In genomic region chr12:89345830-89346740, GRCh38 we compare ENCODE assay signal across 8 cellular contexts. TPM values are rescaled to one million over a fixed set of nuclear protein-coding genes. Genes with fewer than 3 reads are reported as not detected.
A peak's percentile ranks its signal among the peaks of the same experiment; 100 is the strongest.
DNase-seq lines count a peak whose midpoint lies in the region; ATAC-seq and FAIRE-seq lines count a peak whose summit lies in the region.

No MANE protein-coding gene starts in this region.

- no peaks in the 10 kb centered on the region for H3K27me3 Mint-ChIP-seq in activated T-helper 1 cell treated with anti-CD3 and anti-CD28 coated beads, Interleukin-12 subunit alpha, Interleukin-12 subunit beta, Interleukin-2, Interleukin-4 antibody, amounts not matched to agents 30 ng/mL and 10 ng/mL and 1 ng/mL, durations not matched to agents 14 hours and 24 hours and 36 hours (ENCODE audit: insufficient read depth)

- ATAC-seq in GM19438 (IDR thresholded peaks at IDR 0.05; ENCODE audit: low read depth, unreplicated experiment) (peak; percentile 94), HG03378 (IDR thresholded peaks at IDR 0.05; ENCODE audit: unreplicated experiment) (peak; percentile 99), Right ventricle myocardium inferior (peak; percentile 63)

- peak overlapping the region; percentile 88 for H3K27ac Mint-ChIP-seq in activated T-helper 1 cell treated with anti-CD3 and anti-CD28 coated beads, Interleukin-12 subunit alpha, Interleukin-12 subunit beta, Interleukin-2, Interleukin-4 antibody, amounts not matched to agents 30 ng/mL and 10 ng/mL and 1 ng/mL, durations not matched to agents 14 hours and 24 hours and 36 hours

- peak overlapping the region; percentile 80 for H3K4me3 Mint-ChIP-seq in activated T-helper 1 cell treated with anti-CD3 and anti-CD28 coated beads, Interleukin-12 subunit alpha, Interleukin-12 subunit beta, Interleukin-2, Interleukin-4 antibody, amounts not matched to agents 30 ng/mL and 10 ng/mL and 1 ng/mL, durations not matched to agents 14 hours and 24 hours and 36 hours

- H3K9me3 Mint-ChIP-seq in activated T-helper 1 cell treated with anti-CD3 and anti-CD28 coated beads, Interleukin-12 subunit alpha, Interleukin-12 subunit beta, Interleukin-2, Interleukin-4 antibody, amounts not matched to agents 30 ng/mL and 10 ng/mL and 1 ng/mL, durations not matched to agents 14 hours and 24 hours and 36 hours: peaks cover 3% of the 10 kb centered on the region

- peaks cover 70% of the 10 kb centered on the region for H3K4me1 Mint-ChIP-seq in activated T-helper 1 cell treated with anti-CD3 and anti-CD28 coated beads, Interleukin-12 subunit alpha, Interleukin-12 subunit beta, Interleukin-2, Interleukin-4 antibody, amounts not matched to agents 30 ng/mL and 10 ng/mL and 1 ng/mL, durations not matched to agents 14 hours and 24 hours and 36 hours (ENCODE audit: low read depth)

- DNase-seq in DMS153 treated with DMSO at 0.1 percent for 48 hours (lab: John Stamatoyannopoulos, UW; ENCODE audit: unreplicated experiment): peak; percentile 85
- DNase-seq in NCI-H446 treated with DMSO at 0.1 percent for 48 hours (lab: John Stamatoyannopoulos, UW): peak; percentile 74
- DNase-seq in activated T-helper 1 cell treated with anti-CD3 and anti-CD28 coated beads, Interleukin-12 subunit alpha, Interleukin-12 subunit beta, Interleukin-2, Interleukin-4 antibody, amounts not matched to agents 30 ng/mL and 10 ng/mL and 1 ng/mL, durations not matched to agents 14 hours and 24 hours and 36 hours (ENCODE audit: low spot score): peak; percentile 53
- DNase-seq in Right ventricle myocardium inferior (ENCODE audit: missing footprints): peak; percentile 84
- peak; percentile 97 for DNase-seq in pulmonary artery endothelial cell (ENCODE audit: low read depth, low spot score)
- no peak for DNase-seq in frontal cortex (ENCODE audit: low spot score in 2 of 2)

- FAIRE-seq in frontal cortex (lab: Jason Lieb, UNC): no peak

- H3K36me3 Mint-ChIP-seq in activated T-helper 1 cell treated with anti-CD3 and anti-CD28 coated beads, Interleukin-12 subunit alpha, Interleukin-12 subunit beta, Interleukin-2, Interleukin-4 antibody, amounts not matched to agents 30 ng/mL and 10 ng/mL and 1 ng/mL, durations not matched to agents 14 hours and 24 hours and 36 hours (ENCODE audit: low read depth): peaks cover 60% of the 10 kb centered on the region

- intact Hi-C loops in activated T-helper 1 cell treated with anti-CD3 and anti-CD28 coated beads, Interleukin-12 subunit alpha, Interleukin-12 subunit beta, Interleukin-2, Interleukin-4 antibody, amounts not matched to agents 30 ng/mL and 10 ng/mL and 1 ng/mL, durations not matched to agents 14 hours and 24 hours and 36 hours (cut with micrococcal nuclease): loop anchor here (1.0 to 5.0 kb wide), 2 partner anchors 39 to 208 kb away; no protein-coding TSS in a partner anchor
- intact Hi-C loops in Right ventricle myocardium inferior (cut with DNase I): no loop called here

RNA-seq across cellular contexts. Expression of gene DUSP6, which starts 6.2 kb away (rescaled TPM):
- total RNA-seq in activated T-helper 1 cell treated with anti-CD3 and anti-CD28 coated beads, Interleukin-12 subunit alpha, Interleukin-12 subunit beta, Interleukin-2, Interleukin-4 antibody, amounts not matched to agents 30 ng/mL and 10 ng/mL and 1 ng/mL, durations not matched to agents 14 hours and 24 hours and 36 hours: 108 and 115 TPM in 2 replicates
- 25.0 TPM for total RNA-seq in Right ventricle myocardium inferior
- 209 and 381 TPM in 2 replicates for total RNA-seq in pulmonary artery endothelial cell
- total RNA-seq in frontal cortex: 38.3 TPM

Comparison
In these comparisons a context has a peak if more than half of its experiments do, and no peak if none do; other contexts are left out.
1. DNase-seq: peak in DMS153 treated with DMSO at 0.1 percent for 48 hours (single experiment), NCI-H446 treated with DMSO at 0.1 percent for 48 hours (single experiment), activated T-helper 1 cell treated with anti-CD3 and anti-CD28 coated beads, Interleukin-12 subunit alpha, Interleukin-12 subunit beta, Interleukin-2, Interleukin-4 antibody, amounts not matched to agents 30 ng/mL and 10 ng/mL and 1 ng/mL, durations not matched to agents 14 hours and 24 hours and 36 hours (single experiment), Right ventricle myocardium inferior (single experiment) and pulmonary artery endothelial cell (single experiment); none in frontal cortex (0 of 2).
2. Peak in every context shown above with its lines, with median percentiles within 50 percentile points of each other: ATAC-seq.